ENCODE assay signal across 8 cellular contexts in genomic region chrX:2500091-2500680, GRCh38. TPM values are rescaled to one million over a fixed set of nuclear protein-coding genes. Genes with fewer than 3 reads are reported as not detected.
A peak's percentile ranks its signal among the peaks of the same experiment; 100 is the strongest.
DNase-seq lines count a peak whose midpoint lies in the region; ATAC-seq and TF ChIP-seq lines count a peak whose summit lies in the region.

No MANE protein-coding gene starts in this region.

- peak; percentile 23; the same call in 1 of the 2 replicates for TF ChIP-seq RAD21 in HCT116 (IDR thresholded peaks at IDR 0.05; ENCODE audit: low read depth)

- no peaks in the 10 kb centered on the region for H4K20me1 ChIP-seq in HCT116 (ENCODE audit: insufficient read depth)
- H4K20me1 ChIP-seq in OCI-LY1 (ENCODE audit: insufficient read depth, low read length) = peaks cover 4% of the 10 kb centered on the region; the same call in 1 of the 2 replicates

- in situ Hi-C loops in brain microvascular endothelial cell (cut with HindIII; ENCODE audit: low pct_ligation_motif_present, low sequenced_read_pairs) = no loop called here

- RAD21 ChIA-PET in HCT116 (lab: Charles Lee; ENCODE audit: low non-redundant PET in 1 of 2, low total read pairs in 2 of 2, uncharacterized antibody in 2 of 2, unreplicated experiment in 2 of 2) = no interaction called here

- POLR2A ChIA-PET in HCT116 (lab: Charles Lee) = no interaction called here

- no TSS peak for BruUV-seq in HCT116 (replicated peaks; lab: Mats Ljungman, UMichigan)

- H3K27ac ChIP-seq in HCT116 (ENCODE audit: low read depth, low read length) = peak overlapping the region; percentile 72; the same call in 1 of the 2 replicates
- H3K27ac ChIP-seq in OCI-LY1 (ENCODE audit: low read depth, low read length, poor library complexity, severe bottlenecking) = peak overlapping the region; percentile 90
- peak overlapping the region; percentile 72 for H3K27ac ChIP-seq in brain microvascular endothelial cell

- H3K4me3 ChIP-seq in GM06990 (replicated peaks; ENCODE audit: low read depth, low read length) (peak overlapping the region; percentile 88), HCT116 (replicated peaks in 1 of 2; ENCODE audit: low read depth in 1 of 2, low read length in 2 of 2) (peak overlapping the region; percentile 61 to 72), OCI-LY1 (ENCODE audit: low read depth, low read length, poor library complexity, severe bottlenecking) (peak overlapping the region; percentile 96), brain microvascular endothelial cell (ENCODE audit: low read depth, low read length) (peak overlapping the region; percentile 72)

- peak overlapping the region; percentile 76 for H3K9ac ChIP-seq in HCT116 (ENCODE audit: low read length)
- H3K9ac ChIP-seq in OCI-LY1 (ENCODE audit: low read length) = peak overlapping the region; percentile 97

- intact Hi-C loops in HCT116 (cut with micrococcal nuclease) = no loop called here

- H3K9me2 ChIP-seq in HCT116 (ENCODE audit: insufficient read depth) (no peaks in the 10 kb centered on the region), OCI-LY1 (ENCODE audit: low read depth, low read length) (no peaks in the 10 kb centered on the region)

- no peaks in the 10 kb centered on the region for H3K9me3 ChIP-seq in HCT116 (ENCODE audit: control insufficient read depth in 1 of 2, insufficient read depth in 1 of 2, low read depth in 1 of 2, low read length in 2 of 2)
- H3K9me3 ChIP-seq in OCI-LY1 (ENCODE audit: low read length) = no peaks in the 10 kb centered on the region

- no peak for TF ChIP-seq POLR2A in HCT116 (IDR thresholded peaks at IDR 0.05; ENCODE audit: borderline replicate concordance, extremely low read depth, insufficient read depth, insufficient read length)

- DNase-seq in GM06990 (ENCODE audit: extremely low read depth, insufficient read length) = peak; percentile 62
- no peak for DNase-seq in HCT116 (ENCODE audit: low read depth, low spot score)
- DNase-seq in brain microvascular endothelial cell = peak; percentile 52
- DNase-seq in islet precursor cell = peak; percentile 79
- peak; percentile 43 for DNase-seq in stimulated activated CD8-positive, alpha-beta memory T cell treated with anti-CD3 and anti-CD28 coated beads, Interleukin-4, amount 100 ng/mL, for 48 hours
- DNase-seq in middle frontal gyrus (ENCODE audit: extremely low spot score, low spot score) = no peak
- DNase-seq in DMS79 (lab: John Stamatoyannopoulos, UW) = no peak

- TF ChIP-seq CTCF in GM06990 (IDR thresholded peaks at IDR 0.05; ENCODE audit: insufficient read depth, low read length, poor library complexity, severe bottlenecking) = peak; percentile 37
- peak in 1 of 3 experiments; percentile 9; a peak in 1 of 6 replicates for TF ChIP-seq CTCF in HCT116 (IDR thresholded peaks at IDR 0.05 in 2 of 3, conservative IDR thresholded peaks at IDR 0.05 in 1 of 3; ENCODE audit: borderline replicate concordance in 1 of 3, insufficient read depth in 1 of 3, low read depth in 2 of 3, low read length in 2 of 3)
- TF ChIP-seq CTCF in OCI-LY1 (IDR thresholded peaks at IDR 0.05; ENCODE audit: low read length) = peak; percentile 45
- TF ChIP-seq CTCF in brain microvascular endothelial cell (IDR thresholded peaks at IDR 0.05; ENCODE audit: low read depth, low read length, missing control alignments) = peak; percentile 1

- H3F3A ChIP-seq in OCI-LY1 (ENCODE audit: insufficient read depth, low read length) = peaks cover 6% of the 10 kb centered on the region; the same call in 1 of the 2 replicates

- CTCF ChIA-PET in HCT116 (lab: Charles Lee) = no interaction called here

- H2AFZ ChIP-seq in HCT116 (ENCODE audit: low read depth, low read length, poor library complexity, severe bottlenecking) (no peak overlapping the region), OCI-LY1 (ENCODE audit: low read length) (no peak overlapping the region)

- H3K79me2 ChIP-seq in HCT116 (ENCODE audit: insufficient read depth, low read length) = peaks cover 49% of the 10 kb centered on the region
- H3K79me2 ChIP-seq in OCI-LY1 (ENCODE audit: insufficient read depth, low read length) = peaks cover 50% of the 10 kb centered on the region

- H3K4me1 ChIP-seq in HCT116 (ENCODE audit: control insufficient read depth in 1 of 2, insufficient read depth in 2 of 2, low read length in 2 of 2) (peaks cover 3 to 6% of the 10 kb centered on the region in 2 experiments; a peak in 2 of 4 replicates), OCI-LY1 (ENCODE audit: insufficient read depth, low read length, severe bottlenecking) (peaks cover 56% of the 10 kb centered on the region)

- H3K36me3 ChIP-seq in GM06990 (ENCODE audit: control insufficient read depth, insufficient read depth, low read length) (peaks cover 4% of the 10 kb centered on the region), HCT116 (ENCODE audit: control insufficient read depth in 1 of 2, insufficient read depth in 2 of 2, low read length in 2 of 2) (no peaks in the 10 kb centered on the region; a peak in 1 of 4 replicates), OCI-LY1 (ENCODE audit: insufficient read depth, low read length) (peaks cover 38% of the 10 kb centered on the region), brain microvascular endothelial cell (replicated peaks) (peaks cover 6% of the 10 kb centered on the region)

- ATAC-seq in HCT116 = peak; percentile 69

- H3K4me2 ChIP-seq in HCT116 (ENCODE audit: low read length) = peak overlapping the region; percentile 75
- peak overlapping the region; percentile 76 for H3K4me2 ChIP-seq in OCI-LY1 (ENCODE audit: low read length)

- H3K27me3 ChIP-seq in GM06990 (replicated peaks; ENCODE audit: control insufficient read depth, insufficient read depth, low read length) = no peaks in the 10 kb centered on the region
- no peaks in the 10 kb centered on the region for H3K27me3 ChIP-seq in HCT116 (ENCODE audit: insufficient read depth, low read length)
- no peaks in the 10 kb centered on the region for H3K27me3 ChIP-seq in OCI-LY1 (ENCODE audit: insufficient read depth, low read length)
- no peaks in the 10 kb centered on the region for H3K27me3 ChIP-seq in brain microvascular endothelial cell (replicated peaks)

TF ChIP-seq in HCT116, 20 proteins besides CTCF, POLR2A, EP300 and RAD21:
- TF ChIP-seq ELF1 (IDR thresholded peaks at IDR 0.05; ENCODE audit: borderline replicate concordance, low read depth) = no peak
- peak; percentile 48 for TF ChIP-seq ZFX (IDR thresholded peaks at IDR 0.05)
- peak; percentile 18; the same call in 1 of the 2 replicates for TF ChIP-seq POLR2AphosphoS5 (IDR thresholded peaks at IDR 0.05; ENCODE audit: low read depth, low read length)
TF ChIP-seq in HCT116: peak in this region for 2.

RNA-seq across cellular contexts. Expression of gene DHRSX, which starts 0.6 kb away (rescaled TPM):
- 11.9 TPM for total RNA-seq in HCT116 (2021; ENCODE audit: unreplicated experiment)
- polyA plus RNA-seq in HCT116 (2012) = 14.0 and 15.9 TPM in 2 replicates

RNA-seq across cellular contexts. Expression of gene ZBED1, which starts 0.6 kb away (rescaled TPM):
- 21.0 TPM for total RNA-seq in HCT116 (2021; ENCODE audit: unreplicated experiment)
- polyA plus RNA-seq in HCT116 (2012) = 10.7 and 11.8 TPM in 2 replicates

Comparison
In these comparisons a context has a peak if more than half of its experiments do, and no peak if none do; other contexts are left out.
1. DNase-seq: peak in GM06990 (single experiment), brain microvascular endothelial cell (single experiment), islet precursor cell (single experiment) and stimulated activated CD8-positive, alpha-beta memory T cell treated with anti-CD3 and anti-CD28 coated beads, Interleukin-4, amount 100 ng/mL, for 48 hours (single experiment); none in HCT116 (single experiment), middle frontal gyrus (single experiment) and DMS79 (single experiment).
2. Peak in every context shown above with its lines, with median percentiles within 50 percentile points of each other: H3K4me3 ChIP-seq and H3K27ac ChIP-seq.